Comparison of ENCODE assay signal across 1 cellular context in genomic region chr15:66293419-66294156, GRCh38.
A peak's percentile ranks its signal among the peaks of the same experiment; 100 is the strongest.
TF ChIP-seq lines count a peak whose summit lies in the region.

Gene DIS3L, plus strand, starts transcription at chr15:66293568. Its CDS starts 29 bp downstream, at chr15:66293597.

TF ChIP-seq in HepG2, 621 proteins besides CTCF, POLR2A, EP300 and RAD21 (continued from another document and continues in another):
- TF ChIP-seq SSRP1 (CRISPR knock-in tag; IDR thresholded peaks at IDR 0.05) (no peak), ZNF24 (IDR thresholded peaks at IDR 0.05) (no peak), ZNF367 (CRISPR knock-in tag; IDR thresholded peaks at IDR 0.05; ENCODE audit: borderline replicate concordance) (no peak; the same call in 1 of the 2 replicates), NCOR1 (IDR thresholded peaks at IDR 0.05; ENCODE audit: borderline replicate concordance, low read length) (no peak), MLLT10 (CRISPR knock-in tag; IDR thresholded peaks at IDR 0.05) (no peak), ZNF670 (CRISPR knock-in tag; IDR thresholded peaks at IDR 0.05; ENCODE audit: borderline replicate concordance) (0 out of 2 replicates have a peak, but pooled peaks have one; percentile 8), ZNF7 (CRISPR knock-in tag; IDR thresholded peaks at IDR 0.05) (no peak), ELF3 (CRISPR knock-in tag; IDR thresholded peaks at IDR 0.05) (no peak), KLF12 (CRISPR knock-in tag; IDR thresholded peaks at IDR 0.05; ENCODE audit: borderline replicate concordance) (no peak), FOXM1 (CRISPR knock-in tag; IDR thresholded peaks at IDR 0.05) (no peak), HES4 (CRISPR knock-in tag; IDR thresholded peaks at IDR 0.05; ENCODE audit: borderline replicate concordance) (peak; percentile 81; the same call in 1 of the 2 replicates), NKX3-1 (CRISPR knock-in tag; IDR thresholded peaks at IDR 0.05) (no peak), ZNF253 (CRISPR knock-in tag; IDR thresholded peaks at IDR 0.05; ENCODE audit: borderline replicate concordance) (no peak), ZNF574 (CRISPR knock-in tag; IDR thresholded peaks at IDR 0.05) (peak; percentile 61), PHB2 (IDR thresholded peaks at IDR 0.05; ENCODE audit: partially characterized antibody) (no peak), KLF6 (CRISPR knock-in tag; IDR thresholded peaks at IDR 0.05) (no peak; the same call in 1 of the 2 replicates), ZNF761 (CRISPR knock-in tag; conservative IDR thresholded peaks at IDR 0.05) (no peak), GPBP1L1 (CRISPR knock-in tag; IDR thresholded peaks at IDR 0.05) (no peak), RXRA (CRISPR knock-in tag; IDR thresholded peaks at IDR 0.05) (peak; percentile 50; the same call in 1 of the 2 replicates), HNF4A (CRISPR knock-in tag; IDR thresholded peaks at IDR 0.05) (no peak), NCOA2 (CRISPR knock-in tag; IDR thresholded peaks at IDR 0.05) (no peak), HMG20A (CRISPR knock-in tag; IDR thresholded peaks at IDR 0.05; ENCODE audit: borderline replicate concordance) (no peak), ZNF530 (CRISPR knock-in tag; IDR thresholded peaks at IDR 0.05; ENCODE audit: low read depth) (no peak), ZNF552 (CRISPR knock-in tag; IDR thresholded peaks at IDR 0.05; ENCODE audit: borderline replicate concordance) (no peak; the same call in 1 of the 2 replicates), IRF2 (CRISPR knock-in tag; IDR thresholded peaks at IDR 0.05) (no peak), CREB1 (IDR thresholded peaks at IDR 0.05) (no peak), CREB1 (CRISPR knock-in tag; IDR thresholded peaks at IDR 0.05) (no peak), KDM1A (CRISPR knock-in tag; IDR thresholded peaks at IDR 0.05) (no peak), ZNF326 (CRISPR knock-in tag; IDR thresholded peaks at IDR 0.05; ENCODE audit: borderline replicate concordance) (no peak), GZF1 (CRISPR knock-in tag; IDR thresholded peaks at IDR 0.05) (peak; percentile 90), ZNF580 (CRISPR knock-in tag; IDR thresholded peaks at IDR 0.05; ENCODE audit: borderline replicate concordance, low read depth) (no peak), IRX3 (CRISPR knock-in tag; IDR thresholded peaks at IDR 0.05; ENCODE audit: borderline replicate concordance, low read depth) (0 out of 2 replicates have a peak, but pooled peaks have one; percentile 14), ZNF720 (CRISPR knock-in tag; IDR thresholded peaks at IDR 0.05) (no peak), ATM (IDR thresholded peaks at IDR 0.05; ENCODE audit: borderline replicate concordance) (no peak), NR2F6 (IDR thresholded peaks at IDR 0.05) (no peak), NR2F6 (CRISPR knock-in tag; IDR thresholded peaks at IDR 0.05) (no peak), RXRB (CRISPR knock-in tag; IDR thresholded peaks at IDR 0.05; ENCODE audit: borderline replicate concordance) (no peak), ZNF232 (CRISPR knock-in tag; IDR thresholded peaks at IDR 0.05; ENCODE audit: borderline replicate concordance) (no peak), PHF21A (CRISPR knock-in tag; IDR thresholded peaks at IDR 0.05) (peak; percentile 52; the same call in 1 of the 2 replicates), ZNF446 (CRISPR knock-in tag; IDR thresholded peaks at IDR 0.05) (peak; percentile 51; the same call in 1 of the 2 replicates), MEIS1 (CRISPR knock-in tag; IDR thresholded peaks at IDR 0.05; ENCODE audit: borderline replicate concordance) (no peak), ARNTL (CRISPR knock-in tag; IDR thresholded peaks at IDR 0.05) (no peak), HDAC1 (CRISPR knock-in tag; IDR thresholded peaks at IDR 0.05) (peak; percentile 35), ZNF121 (CRISPR knock-in tag; IDR thresholded peaks at IDR 0.05) (no peak; the same call in 1 of the 2 replicates), THAP11 (CRISPR knock-in tag; IDR thresholded peaks at IDR 0.05) (no peak; the same call in 1 of the 2 replicates), GTF3A (CRISPR knock-in tag; conservative IDR thresholded peaks at IDR 0.05) (no peak)
- TF ChIP-seq, protein P1, sequence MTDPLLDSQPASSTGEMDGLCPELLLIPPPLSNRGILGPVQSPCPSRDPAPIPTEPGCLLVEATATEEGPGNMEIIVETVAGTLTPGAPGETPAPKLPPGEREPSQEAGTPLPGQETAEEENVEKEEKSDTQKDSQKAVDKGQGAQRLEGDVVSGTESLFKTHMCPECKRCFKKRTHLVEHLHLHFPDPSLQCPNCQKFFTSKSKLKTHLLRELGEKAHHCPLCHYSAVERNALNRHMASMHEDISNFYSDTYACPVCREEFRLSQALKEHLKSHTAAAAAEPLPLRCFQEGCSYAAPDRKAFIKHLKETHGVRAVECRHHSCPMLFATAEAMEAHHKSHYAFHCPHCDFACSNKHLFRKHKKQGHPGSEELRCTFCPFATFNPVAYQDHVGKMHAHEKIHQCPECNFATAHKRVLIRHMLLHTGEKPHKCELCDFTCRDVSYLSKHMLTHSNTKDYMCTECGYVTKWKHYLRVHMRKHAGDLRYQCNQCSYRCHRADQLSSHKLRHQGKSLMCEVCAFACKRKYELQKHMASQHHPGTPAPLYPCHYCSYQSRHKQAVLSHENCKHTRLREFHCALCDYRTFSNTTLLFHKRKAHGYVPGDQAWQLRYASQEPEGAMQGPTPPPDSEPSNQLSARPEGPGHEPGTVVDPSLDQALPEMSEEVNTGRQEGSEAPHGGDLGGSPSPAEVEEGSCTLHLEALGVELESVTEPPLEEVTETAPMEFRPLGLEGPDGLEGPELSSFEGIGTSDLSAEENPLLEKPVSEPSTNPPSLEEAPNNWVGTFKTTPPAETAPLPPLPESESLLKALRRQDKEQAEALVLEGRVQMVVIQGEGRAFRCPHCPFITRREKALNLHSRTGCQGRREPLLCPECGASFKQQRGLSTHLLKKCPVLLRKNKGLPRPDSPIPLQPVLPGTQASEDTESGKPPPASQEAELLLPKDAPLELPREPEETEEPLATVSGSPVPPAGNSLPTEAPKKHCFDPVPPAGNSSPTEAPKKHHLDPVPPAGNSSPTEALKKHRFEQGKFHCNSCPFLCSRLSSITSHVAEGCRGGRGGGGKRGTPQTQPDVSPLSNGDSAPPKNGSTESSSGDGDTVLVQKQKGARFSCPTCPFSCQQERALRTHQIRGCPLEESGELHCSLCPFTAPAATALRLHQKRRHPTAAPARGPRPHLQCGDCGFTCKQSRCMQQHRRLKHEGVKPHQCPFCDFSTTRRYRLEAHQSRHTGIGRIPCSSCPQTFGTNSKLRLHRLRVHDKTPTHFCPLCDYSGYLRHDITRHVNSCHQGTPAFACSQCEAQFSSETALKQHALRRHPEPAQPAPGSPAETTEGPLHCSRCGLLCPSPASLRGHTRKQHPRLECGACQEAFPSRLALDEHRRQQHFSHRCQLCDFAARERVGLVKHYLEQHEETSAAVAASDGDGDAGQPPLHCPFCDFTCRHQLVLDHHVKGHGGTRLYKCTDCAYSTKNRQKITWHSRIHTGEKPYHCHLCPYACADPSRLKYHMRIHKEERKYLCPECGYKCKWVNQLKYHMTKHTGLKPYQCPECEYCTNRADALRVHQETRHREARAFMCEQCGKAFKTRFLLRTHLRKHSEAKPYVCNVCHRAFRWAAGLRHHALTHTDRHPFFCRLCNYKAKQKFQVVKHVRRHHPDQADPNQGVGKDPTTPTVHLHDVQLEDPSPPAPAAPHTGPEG (CRISPR knock-in tag; IDR thresholded peaks at IDR 0.05) = no peak
- TF ChIP-seq, protein P2, sequence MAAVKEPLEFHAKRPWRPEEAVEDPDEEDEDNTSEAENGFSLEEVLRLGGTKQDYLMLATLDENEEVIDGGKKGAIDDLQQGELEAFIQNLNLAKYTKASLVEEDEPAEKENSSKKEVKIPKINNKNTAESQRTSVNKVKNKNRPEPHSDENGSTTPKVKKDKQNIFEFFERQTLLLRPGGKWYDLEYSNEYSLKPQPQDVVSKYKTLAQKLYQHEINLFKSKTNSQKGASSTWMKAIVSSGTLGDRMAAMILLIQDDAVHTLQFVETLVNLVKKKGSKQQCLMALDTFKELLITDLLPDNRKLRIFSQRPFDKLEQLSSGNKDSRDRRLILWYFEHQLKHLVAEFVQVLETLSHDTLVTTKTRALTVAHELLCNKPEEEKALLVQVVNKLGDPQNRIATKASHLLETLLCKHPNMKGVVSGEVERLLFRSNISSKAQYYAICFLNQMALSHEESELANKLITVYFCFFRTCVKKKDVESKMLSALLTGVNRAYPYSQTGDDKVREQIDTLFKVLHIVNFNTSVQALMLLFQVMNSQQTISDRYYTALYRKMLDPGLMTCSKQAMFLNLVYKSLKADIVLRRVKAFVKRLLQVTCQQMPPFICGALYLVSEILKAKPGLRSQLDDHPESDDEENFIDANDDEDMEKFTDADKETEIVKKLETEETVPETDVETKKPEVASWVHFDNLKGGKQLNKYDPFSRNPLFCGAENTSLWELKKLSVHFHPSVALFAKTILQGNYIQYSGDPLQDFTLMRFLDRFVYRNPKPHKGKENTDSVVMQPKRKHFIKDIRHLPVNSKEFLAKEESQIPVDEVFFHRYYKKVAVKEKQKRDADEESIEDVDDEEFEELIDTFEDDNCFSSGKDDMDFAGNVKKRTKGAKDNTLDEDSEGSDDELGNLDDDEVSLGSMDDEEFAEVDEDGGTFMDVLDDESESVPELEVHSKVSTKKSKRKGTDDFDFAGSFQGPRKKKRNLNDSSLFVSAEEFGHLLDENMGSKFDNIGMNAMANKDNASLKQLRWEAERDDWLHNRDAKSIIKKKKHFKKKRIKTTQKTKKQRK (IDR thresholded peaks at IDR 0.05; ENCODE audit: low read length) = no peak
- TF ChIP-seq, protein P3, sequence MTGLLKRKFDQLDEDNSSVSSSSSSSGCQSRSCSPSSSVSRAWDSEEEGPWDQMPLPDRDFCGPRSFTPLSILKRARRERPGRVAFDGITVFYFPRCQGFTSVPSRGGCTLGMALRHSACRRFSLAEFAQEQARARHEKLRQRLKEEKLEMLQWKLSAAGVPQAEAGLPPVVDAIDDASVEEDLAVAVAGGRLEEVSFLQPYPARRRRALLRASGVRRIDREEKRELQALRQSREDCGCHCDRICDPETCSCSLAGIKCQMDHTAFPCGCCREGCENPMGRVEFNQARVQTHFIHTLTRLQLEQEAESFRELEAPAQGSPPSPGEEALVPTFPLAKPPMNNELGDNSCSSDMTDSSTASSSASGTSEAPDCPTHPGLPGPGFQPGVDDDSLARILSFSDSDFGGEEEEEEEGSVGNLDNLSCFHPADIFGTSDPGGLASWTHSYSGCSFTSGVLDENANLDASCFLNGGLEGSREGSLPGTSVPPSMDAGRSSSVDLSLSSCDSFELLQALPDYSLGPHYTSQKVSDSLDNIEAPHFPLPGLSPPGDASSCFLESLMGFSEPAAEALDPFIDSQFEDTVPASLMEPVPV (CRISPR knock-in tag; IDR thresholded peaks at IDR 0.05) = no peak; the same call in 1 of the 2 replicates
- TF ChIP-seq, protein P4, sequence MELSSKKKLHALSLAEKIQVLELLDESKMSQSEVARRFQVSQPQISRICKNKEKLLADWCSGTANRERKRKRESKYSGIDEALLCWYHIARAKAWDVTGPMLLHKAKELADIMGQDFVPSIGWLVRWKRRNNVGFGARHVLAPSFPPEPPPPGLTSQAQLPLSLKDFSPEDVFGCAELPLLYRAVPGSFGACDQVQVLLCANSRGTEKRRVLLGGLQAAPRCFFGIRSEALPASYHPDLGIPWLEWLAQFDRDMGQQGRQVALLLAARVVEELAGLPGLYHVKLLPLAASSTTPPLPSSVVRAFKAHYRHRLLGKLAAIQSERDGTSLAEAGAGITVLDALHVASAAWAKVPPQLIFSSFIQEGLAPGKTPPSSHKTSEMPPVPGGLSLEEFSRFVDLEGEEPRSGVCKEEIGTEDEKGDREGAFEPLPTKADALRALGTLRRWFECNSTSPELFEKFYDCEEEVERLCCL (CRISPR knock-in tag; IDR thresholded peaks at IDR 0.05; ENCODE audit: borderline replicate concordance) = no peak
- TF ChIP-seq, protein P5, sequence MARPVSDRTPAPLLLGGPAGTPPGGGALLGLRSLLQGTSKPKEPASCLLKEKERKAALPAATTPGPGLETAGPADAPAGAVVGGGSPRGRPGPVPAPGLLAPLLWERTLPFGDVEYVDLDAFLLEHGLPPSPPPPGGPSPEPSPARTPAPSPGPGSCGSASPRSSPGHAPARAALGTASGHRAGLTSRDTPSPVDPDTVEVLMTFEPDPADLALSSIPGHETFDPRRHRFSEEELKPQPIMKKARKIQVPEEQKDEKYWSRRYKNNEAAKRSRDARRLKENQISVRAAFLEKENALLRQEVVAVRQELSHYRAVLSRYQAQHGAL (CRISPR knock-in tag; IDR thresholded peaks at IDR 0.05; ENCODE audit: not compliant biosample characterization) = no peak
